Comparison of ENCODE assay signal across 8 cellular contexts in genomic region chr7:130996841-130997231, GRCh38.
A peak's percentile ranks its signal among the peaks of the same experiment; 100 is the strongest.
DNase-seq lines count a peak whose midpoint lies in the region; ATAC-seq and TF ChIP-seq lines count a peak whose summit lies in the region.

No MANE protein-coding gene starts in this region.

- TF ChIP-seq CTCF in gastroesophageal sphincter (IDR thresholded peaks at IDR 0.05) (no peak), smooth muscle cell (IDR thresholded peaks at IDR 0.05; ENCODE audit: borderline replicate concordance, insufficient read depth, poor library complexity, severe bottlenecking) (no peak)

- H3K27me3 Mint-ChIP-seq in activated CD4-positive, alpha-beta memory T cell treated with anti-CD3 and anti-CD28 coated beads for 36 hours, result no peaks in the 10 kb centered on the region

- H3K4me1 ChIP-seq in gastroesophageal sphincter (peaks cover 16 to 100% (median 59%) of the 10 kb centered on the region in 3 donors), smooth muscle cell (ENCODE audit: low read depth) (peaks cover 11% of the 10 kb centered on the region)

- ATAC-seq in Right ventricle myocardium inferior, result peak; percentile 18
- no peak for ATAC-seq in gastroesophageal sphincter
- no peak for ATAC-seq in GM18505 (IDR thresholded peaks at IDR 0.05; ENCODE audit: unreplicated experiment)

- H3K27ac Mint-ChIP-seq in activated CD4-positive, alpha-beta memory T cell treated with anti-CD3 and anti-CD28 coated beads for 36 hours, result peak overlapping the region; percentile 94

- H3K4me3 ChIP-seq in gastroesophageal sphincter, result no peak overlapping the region
- no peak overlapping the region for H3K4me3 ChIP-seq in smooth muscle cell

- H3K9me3 Mint-ChIP-seq in activated CD4-positive, alpha-beta memory T cell treated with anti-CD3 and anti-CD28 coated beads for 36 hours, result no peaks in the 10 kb centered on the region

- WGBS in gastroesophageal sphincter (ENCODE audit: low coverage in 1 of 2), 2 donors, result 43 to 48% methylated on average over 4 to 5 of the region's 6 CpGs
- 22% methylated on average over 6 of the region's 6 CpGs for WGBS in smooth muscle cell (ENCODE audit: low lambda C conversion rate)

- H3K27ac ChIP-seq in gastroesophageal sphincter (peak overlapping the region; percentile 16 to 85 (median 80)), smooth muscle cell (ENCODE audit: low read depth) (peak overlapping the region; percentile 74)

- no peak overlapping the region for H3K9ac ChIP-seq in smooth muscle cell (ENCODE audit: low read depth)

- H3K79me2 ChIP-seq in smooth muscle cell (ENCODE audit: low read depth), result no peaks in the 10 kb centered on the region

- CTCF ChIA-PET in activated CD4-positive, alpha-beta memory T cell treated with anti-CD3 and anti-CD28 coated beads for 36 hours (lab: Charles Lee), result interaction anchor here (0.8 to 4.2 kb wide), 4 partner anchors 11 to 44 kb away, joined by 3 to 74 read pairs (median 23); no protein-coding TSS in a partner anchor

- no peak for TF ChIP-seq EP300 in gastroesophageal sphincter (IDR thresholded peaks at IDR 0.05)

- POLR2A ChIA-PET in activated CD4-positive, alpha-beta memory T cell treated with anti-CD3 and anti-CD28 coated beads for 36 hours (lab: Charles Lee), result interaction anchor here (0.9 to 9.5 kb wide), 10 partner anchors 9 to 38 kb away, joined by 3 to 115 read pairs (median 8); no protein-coding TSS in a partner anchor

- DNase-seq in Right ventricle myocardium inferior (ENCODE audit: missing footprints), result no peak
- DNase-seq in cardiac septum (ENCODE audit: low spot score), result no peak
- peak; percentile 73 for DNase-seq in activated CD4-positive, alpha-beta memory T cell treated with anti-CD3 and anti-CD28 coated beads for 36 hours
- DNase-seq in smooth muscle cell (lab: John Stamatoyannopoulos, UW; ENCODE audit: unreplicated experiment), result no peak
- DNase-seq in amniotic stem cell (lab: John Stamatoyannopoulos, UW), result no peak
- DNase-seq in NCI-H446 treated with DMSO at 0.1 percent for 48 hours (lab: John Stamatoyannopoulos, UW), result no peak

- H2AFZ ChIP-seq in smooth muscle cell (ENCODE audit: low read depth), result no peak overlapping the region

- H3K4me3 Mint-ChIP-seq in activated CD4-positive, alpha-beta memory T cell treated with anti-CD3 and anti-CD28 coated beads for 36 hours, result peak overlapping the region; percentile 55

- no peaks in the 10 kb centered on the region for H3F3A ChIP-seq in smooth muscle cell (ENCODE audit: low read depth)

- H3K27me3 ChIP-seq in gastroesophageal sphincter (no peaks in the 10 kb centered on the region), smooth muscle cell (ENCODE audit: low read depth) (no peaks in the 10 kb centered on the region)

- no peaks in the 10 kb centered on the region for H4K20me1 ChIP-seq in smooth muscle cell (ENCODE audit: low read depth)

- H3K36me3 Mint-ChIP-seq in activated CD4-positive, alpha-beta memory T cell treated with anti-CD3 and anti-CD28 coated beads for 36 hours, result peaks cover 18% of the 10 kb centered on the region

- H3K36me3 ChIP-seq in gastroesophageal sphincter (peaks cover 0 to 11% of the 10 kb centered on the region in 2 donors), smooth muscle cell (ENCODE audit: low read depth) (no peaks in the 10 kb centered on the region)

- intact Hi-C loops in Right ventricle myocardium inferior (cut with DNase I) (no loop called here), cardiac septum (cut with DNase I) (loop anchor here (5.0 kb wide), 1 partner anchor 45 kb away; no protein-coding TSS in a partner anchor)
- intact Hi-C loops in activated CD4-positive, alpha-beta memory T cell treated with anti-CD3 and anti-CD28 coated beads for 36 hours (cut with micrococcal nuclease), result loop anchor here (1.0 to 5.0 kb wide), 4 partner anchors 10 to 35 kb away; no protein-coding TSS in a partner anchor

- H3K4me2 ChIP-seq in smooth muscle cell, result peak overlapping the region; percentile 68

- H3K9me3 ChIP-seq in gastroesophageal sphincter (no peaks in the 10 kb centered on the region), smooth muscle cell (replicated peaks; ENCODE audit: low read depth) (no peaks in the 10 kb centered on the region)

- no peak for TF ChIP-seq POLR2A in gastroesophageal sphincter (IDR thresholded peaks at IDR 0.05)
- no peak for TF ChIP-seq POLR2A in GM18505 (IDR thresholded peaks at IDR 0.05; ENCODE audit: borderline replicate concordance, extremely low read depth, insufficient read depth, insufficient read length)

- H3K4me1 Mint-ChIP-seq in activated CD4-positive, alpha-beta memory T cell treated with anti-CD3 and anti-CD28 coated beads for 36 hours (ENCODE audit: low read depth), result peaks cover 90% of the 10 kb centered on the region
